Comparison of ENCODE assay signal across 14 cellular contexts in the genomic region with DNA sequence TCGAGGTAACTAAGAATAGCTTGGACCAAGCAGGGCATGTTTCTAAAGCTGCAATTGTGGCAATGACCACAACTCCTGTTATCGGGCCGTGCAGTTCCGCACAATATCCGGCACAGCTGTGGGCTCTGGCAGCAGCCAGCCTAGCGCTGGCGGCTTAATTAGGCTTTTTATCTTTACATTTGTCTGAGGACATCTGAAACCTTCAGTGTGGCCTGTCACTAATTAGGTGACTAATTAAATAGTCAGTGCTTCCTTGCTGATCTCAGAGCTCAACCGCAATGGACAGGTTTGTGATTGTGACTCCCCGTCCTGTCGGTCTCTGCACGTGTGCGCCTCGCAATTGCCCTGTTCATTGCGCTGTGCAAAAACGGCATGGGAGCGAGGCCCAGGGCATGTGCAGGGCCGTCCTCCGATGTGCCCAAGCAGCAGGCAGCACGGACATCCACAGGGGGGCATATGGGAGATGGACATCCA.
DNase-seq lines count a peak whose midpoint lies in the region; ATAC-seq and FAIRE-seq lines count a peak whose summit lies in the region.
"Had no signal": no experiment of that assay in that cellular context is flagged by ENCODE, and none has a peak within 500 bp of the region (broad histone marks: within the 10 kb centered on the region; RNA-seq: fewer than 3 reads in every experiment).

No MANE protein-coding gene starts in this region.

- H3K4me1 Mint-ChIP-seq in stimulated activated effector memory CD8-positive, alpha-beta T cell treated with anti-CD3 and anti-CD28 coated beads, Interleukin-12 subunit alpha, Interleukin-12 subunit beta, amount 100 ng/mL, for 72 hours, result no peaks in the 10 kb centered on the region

- FAIRE-seq in GM18507 (lab: Jason Lieb, UNC), result peak; percentile 54

- ATAC-seq in HG03060 (IDR thresholded peaks at IDR 0.05; ENCODE audit: low read depth, unreplicated experiment) (peak; percentile 37), HG03045 (IDR thresholded peaks at IDR 0.05; ENCODE audit: unreplicated experiment) (no peak), GM21447 (IDR thresholded peaks at IDR 0.05; ENCODE audit: unreplicated experiment) (no peak)
- ATAC-seq in stimulated activated effector memory CD8-positive, alpha-beta T cell treated with anti-CD3 and anti-CD28 coated beads, Interleukin-12 subunit alpha, Interleukin-12 subunit beta, amount 100 ng/mL, for 72 hours, result no peak

- H3K27ac Mint-ChIP-seq in stimulated activated effector memory CD8-positive, alpha-beta T cell treated with anti-CD3 and anti-CD28 coated beads, Interleukin-12 subunit alpha, Interleukin-12 subunit beta, amount 100 ng/mL, for 72 hours, result no peak overlapping the region
- H3K27ac Mint-ChIP-seq: CD4-positive, alpha-beta memory T cell had no signal

- H3K36me3 Mint-ChIP-seq in stimulated activated effector memory CD8-positive, alpha-beta T cell treated with anti-CD3 and anti-CD28 coated beads, Interleukin-12 subunit alpha, Interleukin-12 subunit beta, amount 100 ng/mL, for 72 hours, result no peaks in the 10 kb centered on the region
- H3K36me3 Mint-ChIP-seq: CD4-positive, alpha-beta memory T cell had no signal

- no peak for DNase-seq in GM18507 (ENCODE audit: extremely low spot score, insufficient read length, low read depth)
- DNase-seq in RPMI8226, result peak; percentile 53
- peak; percentile 87 for DNase-seq in myocyte (ENCODE audit: low read depth)
- no peak for DNase-seq in HPDE6-E6E7 (ENCODE audit: extremely low spot score)
- no peak for DNase-seq in stimulated activated effector memory CD8-positive, alpha-beta T cell treated with anti-CD3 and anti-CD28 coated beads, Interleukin-12 subunit alpha, Interleukin-12 subunit beta, amount 100 ng/mL, for 72 hours (ENCODE audit: low spot score in 2 of 2)
- DNase-seq: activated CD8-positive, alpha-beta memory T cell treated with anti-CD3 and anti-CD28 coated beads, Interleukin-2, amount 50 U/mL, for 4 hours; CD4-positive, alpha-beta memory T cell; foreskin melanocyte; NCI-H1436; occipital lobe; stimulated activated naive CD4-positive, alpha-beta T cell treated with Interleukin-2 at 50 U/mL for 16 hours had no signal

- no peaks in the 10 kb centered on the region for H3K9me3 Mint-ChIP-seq in stimulated activated effector memory CD8-positive, alpha-beta T cell treated with anti-CD3 and anti-CD28 coated beads, Interleukin-12 subunit alpha, Interleukin-12 subunit beta, amount 100 ng/mL, for 72 hours

- no peak overlapping the region for H3K4me3 Mint-ChIP-seq in stimulated activated effector memory CD8-positive, alpha-beta T cell treated with anti-CD3 and anti-CD28 coated beads, Interleukin-12 subunit alpha, Interleukin-12 subunit beta, amount 100 ng/mL, for 72 hours
- H3K4me3 Mint-ChIP-seq: CD4-positive, alpha-beta memory T cell had no signal

Comparison
In these comparisons a context has a peak if more than half of its experiments do, and no peak if none do; other contexts are left out.
1. DNase-seq: peak in RPMI8226 (single experiment) and myocyte (single experiment); none in GM18507 (single experiment), HPDE6-E6E7 (single experiment) and stimulated activated effector memory CD8-positive, alpha-beta T cell treated with anti-CD3 and anti-CD28 coated beads, Interleukin-12 subunit alpha, Interleukin-12 subunit beta, amount 100 ng/mL, for 72 hours (0 of 2).